ENCODE assay signal across 9 cellular contexts in the genomic region with DNA sequence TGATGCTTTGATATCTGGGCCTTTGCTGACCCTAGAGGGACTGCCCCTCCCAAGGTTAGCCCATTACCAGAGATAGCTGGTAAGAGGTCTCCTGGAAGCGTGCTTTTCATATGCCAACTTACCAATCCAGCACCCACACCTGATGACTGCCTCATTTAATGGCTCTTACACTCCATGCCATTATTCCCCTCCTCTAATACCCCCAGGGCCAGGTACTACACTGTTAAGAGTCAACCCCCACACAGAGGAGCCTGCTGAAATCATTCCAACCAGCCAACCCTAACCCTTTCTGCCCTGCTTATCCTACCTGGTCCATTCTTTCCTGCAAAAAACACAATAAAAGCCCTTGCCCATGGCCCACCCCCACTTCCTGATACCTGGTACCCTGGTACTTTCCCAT.
"Had no signal": no experiment of that assay in that cellular context is flagged by ENCODE, and none has a peak within 500 bp of the region (broad histone marks: within the 10 kb centered on the region; RNA-seq: fewer than 3 reads in every experiment).

No MANE protein-coding gene starts in this region.

- H3K4me1 Mint-ChIP-seq: GM23338 had no signal

- H3K9me3 Mint-ChIP-seq: HFFc6 had no signal

- H3K4me1 ChIP-seq: HAP-1 had no signal

- H3K9me3 ChIP-seq: HAP-1 had no signal

- H3K36me3 ChIP-seq: HAP-1 had no signal

- H3K4me3 ChIP-seq: GM23248, GM23338, HAP-1 had no signal

- H3K4me3 Mint-ChIP-seq: GM23338, H9, HFFc6 had no signal

- H3K27ac ChIP-seq: GM23248 had no signal

- H3K9ac ChIP-seq: GM23248 had no signal

- ATAC-seq: GM23338, HCT116 had no signal

- DNase-seq: GM23248, GOT3, H7, H9, HCEC 1CT, HFFc6 had no signal

- H3K27ac Mint-ChIP-seq: GM23338, H9, HFFc6 had no signal
